ENCODE assay signal across 32 cellular contexts in the genomic region with DNA sequence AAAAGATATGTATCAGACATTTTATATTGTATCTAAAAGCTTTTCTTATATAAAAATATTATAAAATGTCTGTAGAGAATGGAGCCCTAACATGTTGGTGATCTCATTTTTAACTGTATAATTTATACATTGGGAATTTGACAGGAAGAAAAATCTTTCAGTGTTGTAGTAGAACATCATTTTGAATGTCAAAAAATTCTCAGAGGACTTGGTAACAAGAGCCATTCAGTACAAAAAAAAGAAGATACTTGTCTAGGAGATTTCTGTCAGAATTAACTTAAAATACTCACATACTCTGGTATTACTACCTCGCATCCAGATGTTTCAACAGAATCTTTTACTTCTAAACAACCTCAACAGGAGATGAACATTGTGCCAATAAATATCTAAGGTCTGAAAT.
"Had no signal": no experiment of that assay in that cellular context is flagged by ENCODE, and none has a peak within 500 bp of the region (broad histone marks: within the 10 kb centered on the region; RNA-seq: fewer than 3 reads in every experiment).

No MANE protein-coding gene starts in this region.

- DNase-seq: activated effector memory CD4-positive, alpha-beta T cell treated with anti-CD3 and anti-CD28 coated beads, Interleukin-2, amount 50 U/mL, for 16 hours; activated effector memory CD4-positive, alpha-beta T cell treated with Interleukin-2 at 50 U/mL for 16 hours; activated gamma-delta T cell; activated gamma-delta T cell treated with Interleukin-2 at 50 U/mL for 16 hours; activated naive CD4-positive, alpha-beta T cell; activated naive CD4-positive, alpha-beta T cell treated with anti-CD3 and anti-CD28 coated beads for 36 hours; activated naive CD4-positive, alpha-beta T cell treated with anti-CD3 and anti-CD28 coated beads, Interleukin-2, amount 10 ng/mL, durations not matched to agents 7 days and 5 days; activated naive CD4-positive, alpha-beta T cell treated with anti-CD3 and anti-CD28 coated beads, Interleukin-2, amount 50 U/mL, for 16 hours; activated naive CD4-positive, alpha-beta T cell treated with Interleukin-2 at 50 U/mL for 16 hours; activated naive CD8-positive, alpha-beta T cell treated with anti-CD3 and anti-CD28 coated beads for 36 hours; activated naive CD8-positive, alpha-beta T cell treated with anti-CD3 and anti-CD28 coated beads, Interleukin-2, amount 10 ng/mL, durations not matched to agents 7 days and 5 days; activated naive CD8-positive, alpha-beta T cell treated with anti-CD3 and anti-CD28 coated beads, Interleukin-2, amount 50 U/mL, for 24 hours; activated T-cell treated with anti-CD3 and anti-CD28 coated beads, Interleukin-2, amount 50 U/mL, for 1 hour; activated T-cell treated with anti-CD3 and anti-CD28 coated beads, Interleukin-2, amount 50 U/mL, for 24 hours; activated T-cell treated with anti-CD3 and anti-CD28 coated beads, Interleukin-2, amount 50 U/mL, for 4 hours; activated T-cell treated with anti-CD3 and anti-CD28 coated beads, Interleukin-2, amount 50 U/mL, for 48 hours; activated T-cell treated with anti-CD3 and anti-CD28 coated beads, Interleukin-2, amount 50 U/mL, for 72 hours; adrenal gland; amniotic stem cell; amygdala; anterior cingulate cortex; aorta; body of pancreas; brain microvascular endothelial cell; caudate nucleus; central memory CD4-positive, alpha-beta T cell; cerebellar nuclear complex had no signal

- H3K36me3 ChIP-seq: adrenal gland, ascending aorta, brain microvascular endothelial cell, breast epithelium, cardiac muscle cell had no signal

- FAIRE-seq: astrocyte, bronchial epithelial cell had no signal

- H3K4me3 ChIP-seq: adrenal gland, ascending aorta, body of pancreas, breast epithelium, cardiac muscle cell had no signal

- H3K27ac ChIP-seq: adrenal gland, ascending aorta, body of pancreas, brain microvascular endothelial cell, breast epithelium, cardiac muscle cell had no signal

- H3K9me3 ChIP-seq: adrenal gland, ascending aorta, body of pancreas had no signal

- H3K27me3 ChIP-seq: adrenal gland, ascending aorta, body of pancreas, brain microvascular endothelial cell, breast epithelium, cardiac muscle cell had no signal
